ENCODE assay signal across 13 cellular contexts in genomic region chr13:33193428-33193974, GRCh38.
DNase-seq lines count a peak whose midpoint lies in the region; ATAC-seq, FAIRE-seq and TF ChIP-seq lines count a peak whose summit lies in the region.
"Had no signal": no experiment of that assay in that cellular context is flagged by ENCODE, and none has a peak within 500 bp of the region (broad histone marks: within the 10 kb centered on the region; RNA-seq: fewer than 3 reads in every experiment).

No MANE protein-coding gene starts in this region.

- no peak for TF ChIP-seq CTCF in D721Med (IDR thresholded peaks at IDR 0.05; ENCODE audit: insufficient read depth, missing control alignments)
- TF ChIP-seq CTCF in endothelial cell of umbilical vein (IDR thresholded peaks at IDR 0.05; ENCODE audit: extremely low read depth in 1 of 2, insufficient read depth in 1 of 2, low read depth in 1 of 2, low read length in 2 of 2): no peak
- no peak for TF ChIP-seq CTCF in mucosa of descending colon (IDR thresholded peaks at IDR 0.05)

- no peak overlapping the region for H2AFZ ChIP-seq in endothelial cell of umbilical vein (ENCODE audit: low read depth, low read length)
- H2AFZ ChIP-seq in neuronal stem cell (ENCODE audit: low read length): no peak overlapping the region

- H3K23ac ChIP-seq in neuronal stem cell (ENCODE audit: low read depth, low read length, poor library complexity): no peak overlapping the region

- FAIRE-seq in D721Med (lab: Jason Lieb, UNC) (peak; percentile 82), endothelial cell of umbilical vein (lab: Jason Lieb, UNC) (peak; percentile 83)

- no peak overlapping the region for H3K4ac ChIP-seq in neuronal stem cell (ENCODE audit: low read length)

- H3K4me2 ChIP-seq in endothelial cell of umbilical vein (ENCODE audit: insufficient read depth, low read length) (peak overlapping the region; percentile 88), neuronal stem cell (ENCODE audit: insufficient read depth, low read length, poor library complexity, severe bottlenecking) (no peak overlapping the region)

- H3K27me3 ChIP-seq in endothelial cell of umbilical vein (ENCODE audit: control insufficient read depth in 2 of 2, insufficient read depth in 2 of 2, low read length in 2 of 2): no peaks in the 10 kb centered on the region
- no peaks in the 10 kb centered on the region for H3K27me3 ChIP-seq in neuronal stem cell (ENCODE audit: control insufficient read depth in 3 of 3, insufficient read depth in 3 of 3, low read depth in 1 of 3, low read length in 3 of 3)
- H3K27me3 ChIP-seq: spleen had no signal

- H4K20me1 ChIP-seq in endothelial cell of umbilical vein (replicated peaks; ENCODE audit: control insufficient read depth, extremely low read depth, insufficient read depth, low read length): no peaks in the 10 kb centered on the region

- no TSS peak for BruUV-seq in endothelial cell of umbilical vein (replicated peaks; lab: Mats Ljungman, UMichigan)

- CTCF ChIA-PET in endothelial cell of umbilical vein (lab: Charles Lee): interaction anchor here (0.7 to 4.6 kb wide), 6 partner anchors 11 to 92 kb away, joined by 3 to 23 read pairs (median 3); partner anchors contain the start of gene STARD13

- H3K9ac ChIP-seq in endothelial cell of umbilical vein (replicated peaks; ENCODE audit: extremely low read depth, insufficient read depth, low read length) (peak overlapping the region; percentile 82), neuronal stem cell (ENCODE audit: low read depth, low read length, poor library complexity) (no peak overlapping the region)

- H2BK5ac ChIP-seq in neuronal stem cell (ENCODE audit: low read length): no peak overlapping the region

- H3K27ac ChIP-seq in endothelial cell of umbilical vein (ENCODE audit: insufficient read depth, low read depth, low read length) (peak overlapping the region; percentile 87), neuronal stem cell (replicated peaks; ENCODE audit: low read length) (no peak overlapping the region)

- H3K4me3 ChIP-seq in endothelial cell of umbilical vein (replicated peaks in 1 of 3; ENCODE audit: insufficient read depth in 1 of 3, low read depth in 1 of 3, low read length in 3 of 3) (peak overlapping the region in 1 of 3 experiments; percentile 37), neuronal stem cell (ENCODE audit: low read length in 2 of 2) (no peak overlapping the region), mucosa of descending colon (no peak overlapping the region)
- H3K4me3 ChIP-seq: spleen had no signal

- H2AK5ac ChIP-seq in neuronal stem cell (ENCODE audit: low read depth, low read length): no peak overlapping the region

- ATAC-seq in GM18858 (IDR thresholded peaks at IDR 0.05; ENCODE audit: unreplicated experiment) (no peak), mucosa of descending colon (no peak)
- ATAC-seq: activated naive CD8-positive, alpha-beta T cell treated with anti-CD3 and anti-CD28 coated beads, Interleukin-2, amount 50 U/mL, for 24 hours had no signal

- H3K18ac ChIP-seq in neuronal stem cell (ENCODE audit: low read length): no peak overlapping the region

- H3K9me1 ChIP-seq in endothelial cell of umbilical vein (replicated peaks; ENCODE audit: control insufficient read depth, extremely low read depth, insufficient read depth, low read length): no peaks in the 10 kb centered on the region

- no peaks in the 10 kb centered on the region for H3K9me3 ChIP-seq in endothelial cell of umbilical vein (replicated peaks; ENCODE audit: control insufficient read depth, insufficient read depth, low read length)
- no peaks in the 10 kb centered on the region for H3K9me3 ChIP-seq in neuronal stem cell (replicated peaks in 1 of 2; ENCODE audit: control insufficient read depth in 2 of 2, insufficient read depth in 1 of 2, low read depth in 1 of 2, low read length in 2 of 2)
- no peaks in the 10 kb centered on the region for H3K9me3 ChIP-seq in mucosa of descending colon
- H3K9me3 ChIP-seq: spleen had no signal

- no peaks in the 10 kb centered on the region for H3K79me1 ChIP-seq in neuronal stem cell (ENCODE audit: low read depth, low read length)

- dilution Hi-C loops in endothelial cell of umbilical vein (cut with MboI; ENCODE audit: extremely low pct_ligation_motif_present, low sequenced_read_pairs): no loop called here

- intact Hi-C loops in endothelial cell of umbilical vein (cut with micrococcal nuclease) (loop anchor here (1.0 to 5.0 kb wide), 2 partner anchors 101 to 349 kb away; no protein-coding TSS in a partner anchor), mucosa of descending colon (cut with DNase I, micrococcal nuclease) (no loop called here)

- H2BK120ac ChIP-seq in neuronal stem cell (ENCODE audit: low read depth, low read length): no peak overlapping the region

- no peak overlapping the region for H4K8ac ChIP-seq in neuronal stem cell (ENCODE audit: low read depth, low read length)

- no peak overlapping the region for H2BK15ac ChIP-seq in neuronal stem cell (ENCODE audit: low read length)

- TF ChIP-seq POLR2A in endothelial cell of umbilical vein (IDR thresholded peaks at IDR 0.05; ENCODE audit: low read depth, low read length): no peak

- no peak overlapping the region for H2BK12ac ChIP-seq in neuronal stem cell (ENCODE audit: low read length)

- DNase-seq in D721Med (ENCODE audit: insufficient read length, low spot score) (no peak), NCI-H82 (lab: John Stamatoyannopoulos, UW) (peak; percentile 67), endothelial cell of umbilical vein (ENCODE audit: low read depth, low spot score) (peak; percentile 79), neuronal stem cell (ENCODE audit: low spot score) (peak; percentile 33), ecto neural progenitor cell (ENCODE audit: low spot score) (no peak), mucosa of descending colon (no peak), NCI-H748 treated with DMSO at 0.1 percent for 48 hours (lab: John Stamatoyannopoulos, UW) (no peak)
- DNase-seq: activated naive CD8-positive, alpha-beta T cell treated with anti-CD3 and anti-CD28 coated beads, Interleukin-2, amount 50 U/mL, for 24 hours; DMS79 treated with DMSO at 0.1 percent for 48 hours; effector CD4-positive, alpha-beta T cell; spleen; T1000 had no signal

- no peak overlapping the region for H3K14ac ChIP-seq in neuronal stem cell (ENCODE audit: low read length)

- H4K91ac ChIP-seq in neuronal stem cell (ENCODE audit: low read depth, low read length, poor library complexity): no peak overlapping the region

- POLR2A ChIA-PET in endothelial cell of umbilical vein (lab: Charles Lee): interaction anchor here (0.9 kb wide), 1 partner anchor 12 kb away, joined by 3 read pairs; no protein-coding TSS in a partner anchor

- peaks cover 82% of the 10 kb centered on the region for H3K79me2 ChIP-seq in endothelial cell of umbilical vein (ENCODE audit: control insufficient read depth, insufficient read depth, low read length)

- WGBS in neuronal stem cell (ENCODE audit: extremely low coverage in 2 of 2, insufficient read length in 2 of 2, insufficient replicate concordance in 1 of 2), 2 donors: no CpG with 5 or more reads among the region's 7 CpGs

- peaks cover 52% of the 10 kb centered on the region for H3K4me1 ChIP-seq in endothelial cell of umbilical vein (ENCODE audit: control insufficient read depth, extremely low read depth, insufficient read depth, low read length)
- peaks cover 5 to 14% of the 10 kb centered on the region in 2 donors for H3K4me1 ChIP-seq in neuronal stem cell (ENCODE audit: control insufficient read depth in 2 of 2, insufficient read depth in 1 of 2, low read depth in 1 of 2, low read length in 2 of 2)
- no peaks in the 10 kb centered on the region for H3K4me1 ChIP-seq in mucosa of descending colon (ENCODE audit: low read depth)

- H3K36me3 ChIP-seq in endothelial cell of umbilical vein (ENCODE audit: control insufficient read depth in 2 of 2, extremely low read depth in 1 of 2, insufficient read depth in 2 of 2, low read length in 2 of 2) (no peaks in the 10 kb centered on the region), neuronal stem cell (replicated peaks in 1 of 2; ENCODE audit: control insufficient read depth in 2 of 2, insufficient read depth in 2 of 2, low read length in 2 of 2) (no peaks in the 10 kb centered on the region), mucosa of descending colon (ENCODE audit: low read depth) (no peaks in the 10 kb centered on the region)
- H3K36me3 ChIP-seq: spleen had no signal

TF ChIP-seq in endothelial cell of umbilical vein, 7 proteins besides CTCF, POLR2A, EP300 and RAD21:
- peak; percentile 73 for TF ChIP-seq MYC (IDR thresholded peaks at IDR 0.05; ENCODE audit: low read depth, low read length)
- TF ChIP-seq FOS (IDR thresholded peaks at IDR 0.05; ENCODE audit: borderline replicate concordance, insufficient read depth, low read length): no peak
- TF ChIP-seq EZH2 (IDR thresholded peaks at IDR 0.05; ENCODE audit: borderline replicate concordance, low read depth, low read length, severe bottlenecking): no peak
- TF ChIP-seq JUN (IDR thresholded peaks at IDR 0.05; ENCODE audit: borderline replicate concordance, insufficient read depth, insufficient read length, low read depth): peak; percentile 7
- peak; percentile 60 for TF ChIP-seq POLR2AphosphoS5 (IDR thresholded peaks at IDR 0.05; ENCODE audit: insufficient read depth, low read depth, low read length)

Comparison
In these comparisons a context has a peak if more than half of its experiments do, and no peak if none do; other contexts are left out.
1. DNase-seq: peak in NCI-H82 (single experiment), endothelial cell of umbilical vein (single experiment) and neuronal stem cell (single experiment); none in D721Med (single experiment), ecto neural progenitor cell (single experiment), mucosa of descending colon (0 of 3) and NCI-H748 treated with DMSO at 0.1 percent for 48 hours (single experiment).